Comparison of ENCODE assay signal across 9 cellular contexts in the genomic region with DNA sequence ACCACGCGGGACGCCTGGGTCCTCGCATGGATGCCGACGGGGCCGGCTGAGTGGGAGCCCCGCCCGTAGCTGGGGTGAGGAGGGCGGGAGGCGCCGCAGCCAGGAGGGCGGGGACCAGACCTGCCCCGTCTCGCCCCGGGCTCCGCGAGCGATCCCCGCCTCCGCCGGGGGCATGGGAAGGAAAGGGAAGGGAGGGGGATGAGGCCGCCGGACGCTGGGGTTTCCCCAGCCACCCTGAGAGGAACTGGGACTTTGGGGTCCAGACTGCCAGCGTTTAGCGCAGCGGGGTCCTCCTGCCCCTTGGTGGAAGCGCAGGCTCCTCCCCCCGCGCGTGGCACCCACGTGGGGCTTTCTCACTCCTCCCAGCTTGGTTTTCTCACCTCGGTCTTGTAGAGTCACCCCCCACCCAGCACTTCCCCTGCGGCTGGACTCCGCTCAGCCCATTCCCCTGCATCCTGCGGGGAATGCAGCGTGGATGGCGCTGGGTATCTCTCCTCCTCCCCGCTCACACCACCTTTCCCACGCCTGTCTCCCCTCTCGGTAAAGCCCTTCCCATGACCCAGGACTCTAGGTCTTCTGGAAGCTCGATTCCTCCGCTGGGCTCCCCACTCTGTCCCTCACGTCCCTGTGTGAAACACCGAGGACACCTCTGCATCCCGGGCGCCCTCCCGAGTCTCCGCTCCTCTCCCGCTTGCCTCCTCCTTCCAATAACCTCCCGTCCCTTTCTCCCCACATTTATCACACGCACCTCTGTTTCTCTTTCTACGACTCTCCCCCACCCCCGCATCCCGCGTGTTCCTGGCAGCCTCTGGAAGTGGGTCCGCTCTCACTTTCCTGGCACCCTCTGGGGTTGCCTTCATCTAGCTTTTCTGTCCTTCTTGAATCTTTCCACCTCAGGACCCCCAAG. TPM values are rescaled to one million over a fixed set of nuclear protein-coding genes. Genes with fewer than 3 reads are reported as not detected.
DNase-seq lines count a peak whose midpoint lies in the region; ATAC-seq lines count a peak whose summit lies in the region.
"Had no signal": no experiment of that assay in that cellular context is flagged by ENCODE, and none has a peak within 500 bp of the region (broad histone marks: within the 10 kb centered on the region; RNA-seq: fewer than 3 reads in every experiment).

No MANE protein-coding gene starts in this region.

- H2BK5ac ChIP-seq in mesenchymal stem cell (ENCODE audit: low read depth, low read length, poor library complexity, severe bottlenecking), result no peak overlapping the region

- H3K36me3 ChIP-seq in ectodermal cell (ENCODE audit: control insufficient read depth, insufficient read depth, low read length), result no peaks in the 10 kb centered on the region
- peaks cover 11 to 17% of the 10 kb centered on the region in 2 experiments for H3K36me3 ChIP-seq in mesenchymal stem cell (ENCODE audit: control insufficient read depth in 1 of 2, insufficient read depth in 2 of 2, low read depth in 1 of 2, low read length in 2 of 2)

- H4K91ac ChIP-seq in mesenchymal stem cell (ENCODE audit: low read length), result no peak overlapping the region

- H2BK15ac ChIP-seq in mesenchymal stem cell (ENCODE audit: low read depth, poor library complexity, severe bottlenecking), result no peak overlapping the region

- H3K9me3 ChIP-seq in ectodermal cell (ENCODE audit: control insufficient read depth, low read length), result no peaks in the 10 kb centered on the region
- H3K9me3 ChIP-seq in mesenchymal stem cell (ENCODE audit: control insufficient read depth, low read length), result no peaks in the 10 kb centered on the region

- H3K4ac ChIP-seq in mesenchymal stem cell (ENCODE audit: low read depth in 1 of 2, low read length in 2 of 2), result peak overlapping the region; percentile 2 to 40

- H3K4me3 ChIP-seq in ectodermal cell (ENCODE audit: insufficient read depth, low read depth, low read length) (peak overlapping the region; percentile 55), mesenchymal stem cell (ENCODE audit: insufficient read depth in 1 of 2, low read depth in 1 of 2, low read length in 2 of 2) (peak overlapping the region; percentile 84 to 99)

- H4K8ac ChIP-seq in mesenchymal stem cell (ENCODE audit: low read length), result no peak overlapping the region

- 1% methylated on average over 58 of the region's 58 CpGs for WGBS in ectodermal cell, 2 experiments
- under 1% methylated on average over 54 of the region's 58 CpGs for WGBS in mesenchymal stem cell

- peak overlapping the region; percentile 28 to 87 for H3K18ac ChIP-seq in mesenchymal stem cell (ENCODE audit: low read depth in 1 of 2, low read length in 2 of 2)

- H3K4me2 ChIP-seq in mesenchymal stem cell (ENCODE audit: low read length, poor library complexity, severe bottlenecking), result peak overlapping the region; percentile 98

- peaks cover 18% of the 10 kb centered on the region for H3K79me1 ChIP-seq in mesenchymal stem cell (replicated peaks; ENCODE audit: low read length, poor library complexity, severe bottlenecking)

- H2BK12ac ChIP-seq in mesenchymal stem cell (ENCODE audit: low read length in 2 of 2), result peak overlapping the region in 1 of 2 experiments; percentile 73

- H3K4me1 ChIP-seq in ectodermal cell (ENCODE audit: control insufficient read depth, insufficient read depth, low read length), result peaks cover 19% of the 10 kb centered on the region
- H3K4me1 ChIP-seq in mesenchymal stem cell (ENCODE audit: control insufficient read depth, insufficient read depth, low read depth, low read length), result peaks cover 14% of the 10 kb centered on the region

- no peak overlapping the region for H2BK120ac ChIP-seq in mesenchymal stem cell (ENCODE audit: low read depth, low read length)

- H3K14ac ChIP-seq in mesenchymal stem cell (ENCODE audit: low read length in 2 of 2), result peak overlapping the region in 1 of 2 experiments; percentile 96

- ATAC-seq in GM21381 (IDR thresholded peaks at IDR 0.05; ENCODE audit: unreplicated experiment), result peak; percentile 37

- no peak overlapping the region for H2AFZ ChIP-seq in mesenchymal stem cell (ENCODE audit: low read depth, low read length)

- H2AK5ac ChIP-seq in mesenchymal stem cell (ENCODE audit: low read length, severe bottlenecking), result no peak overlapping the region

- peak overlapping the region; percentile 90 for H3K9ac ChIP-seq in mesenchymal stem cell (ENCODE audit: low read length)

- H3K27me3 ChIP-seq in ectodermal cell (ENCODE audit: control insufficient read depth, insufficient read depth, low read length, poor library complexity, severe bottlenecking), result peaks cover 53% of the 10 kb centered on the region
- H3K27me3 ChIP-seq in mesenchymal stem cell (ENCODE audit: control insufficient read depth in 1 of 2, insufficient read depth in 1 of 2, low read length in 2 of 2), result no peaks in the 10 kb centered on the region

- DNase-seq in CMK (ENCODE audit: low read depth) (peak; percentile 91), M059J (ENCODE audit: low read depth) (peak; percentile 55), mesenchymal stem cell (peak; percentile 75), DMS153 (lab: John Stamatoyannopoulos, UW) (no peak)
- DNase-seq in activated CD4-positive, alpha-beta T cell treated with anti-CD3 and anti-CD28 coated beads, Interleukin-2, amount 50 U/mL, for 4 hours, result peak; percentile 80
- peak; percentile 67 for DNase-seq in stimulated activated CD8-positive, alpha-beta memory T cell treated with anti-CD3 and anti-CD28 coated beads, Interleukin-15, amount 100 ng/mL, for 24 hours (ENCODE audit: low read depth)

- H3K23ac ChIP-seq in mesenchymal stem cell (ENCODE audit: low read length in 2 of 2), result peak overlapping the region in 1 of 2 experiments; percentile 99

- H3K27ac ChIP-seq in ectodermal cell (ENCODE audit: insufficient read depth, low read depth, low read length, poor library complexity, severe bottlenecking) (no peak overlapping the region), mesenchymal stem cell (ENCODE audit: low read length, poor library complexity, severe bottlenecking) (peak overlapping the region; percentile 19)
- H3K27ac ChIP-seq: VCaP had no signal

RNA-seq across cellular contexts. Expression of gene TGFB1, which starts 2.1 kb away (rescaled TPM):
- total RNA-seq in M059J (2014; rRNA removed; shearing (Covaris generic)), result 10.1 and 22.9 TPM in 2 replicates
- 3.5 TPM for polyA plus RNA-seq in ectodermal cell (2013, experiment 1 of 4)
- polyA plus RNA-seq in ectodermal cell (2013, experiment 2 of 4), result 3.5 TPM
- polyA plus RNA-seq in ectodermal cell (2013, experiment 3 of 4), result 4.2 TPM
- 4.0 TPM for polyA plus RNA-seq in ectodermal cell (2013, experiment 4 of 4)
- 208 TPM for polyA plus RNA-seq in mesenchymal stem cell (2013, experiment 1 of 2)
- 203 TPM for polyA plus RNA-seq in mesenchymal stem cell (2013, experiment 2 of 2)

RNA-seq across cellular contexts. Expression of gene B9D2, which starts 12.4 kb away (rescaled TPM):
- 8.2 and 9.9 TPM in 2 replicates for total RNA-seq in M059J (2014; rRNA removed; shearing (Covaris generic))
- polyA plus RNA-seq in ectodermal cell (2013, experiment 1 of 4), result 7.6 TPM
- 6.5 TPM for polyA plus RNA-seq in ectodermal cell (2013, experiment 2 of 4)
- 8.8 TPM for polyA plus RNA-seq in ectodermal cell (2013, experiment 3 of 4)
- 8.3 TPM for polyA plus RNA-seq in ectodermal cell (2013, experiment 4 of 4)
- 4.2 TPM for polyA plus RNA-seq in mesenchymal stem cell (2013, experiment 1 of 2)
- polyA plus RNA-seq in mesenchymal stem cell (2013, experiment 2 of 2), result 4.5 TPM

RNA-seq across cellular contexts. Expression of gene TMEM91, which starts 24.7 kb away (rescaled TPM):
- 0.17 and 2.4 TPM in 2 replicates for total RNA-seq in M059J (2014; rRNA removed; shearing (Covaris generic))
- polyA plus RNA-seq in ectodermal cell (2013, experiment 1 of 4), result 9.2 TPM
- 8.5 TPM for polyA plus RNA-seq in ectodermal cell (2013, experiment 2 of 4)
- polyA plus RNA-seq in ectodermal cell (2013, experiment 3 of 4), result 8.9 TPM
- polyA plus RNA-seq in ectodermal cell (2013, experiment 4 of 4), result 9.7 TPM
- 6.4 TPM for polyA plus RNA-seq in mesenchymal stem cell (2013, experiment 1 of 2)
- polyA plus RNA-seq in mesenchymal stem cell (2013, experiment 2 of 2), result 6.8 TPM

RNA-seq across cellular contexts. Expression of gene CCDC97, which starts 41.6 kb away (rescaled TPM):
- total RNA-seq in M059J (2014; rRNA removed; shearing (Covaris generic)), result 5.6 and 7.2 TPM in 2 replicates
- 37.0 TPM for polyA plus RNA-seq in ectodermal cell (2013, experiment 1 of 4)
- 46.9 TPM for polyA plus RNA-seq in ectodermal cell (2013, experiment 2 of 4)
- polyA plus RNA-seq in ectodermal cell (2013, experiment 3 of 4), result 32.0 TPM
- 35.4 TPM for polyA plus RNA-seq in ectodermal cell (2013, experiment 4 of 4)
- polyA plus RNA-seq in mesenchymal stem cell (2013, experiment 1 of 2), result 15.9 TPM
- 16.0 TPM for polyA plus RNA-seq in mesenchymal stem cell (2013, experiment 2 of 2)

RNA-seq across cellular contexts. Expression of gene EXOSC5, which starts 45.6 kb away (rescaled TPM):
- total RNA-seq in M059J (2014; rRNA removed; shearing (Covaris generic)), result 25.2 and 28.5 TPM in 2 replicates
- 26.3 TPM for polyA plus RNA-seq in ectodermal cell (2013, experiment 1 of 4)
- polyA plus RNA-seq in ectodermal cell (2013, experiment 2 of 4), result 21.0 TPM
- polyA plus RNA-seq in ectodermal cell (2013, experiment 3 of 4), result 21.3 TPM
- 22.0 TPM for polyA plus RNA-seq in ectodermal cell (2013, experiment 4 of 4)
- polyA plus RNA-seq in mesenchymal stem cell (2013, experiment 1 of 2), result 5.7 TPM
- 5.3 TPM for polyA plus RNA-seq in mesenchymal stem cell (2013, experiment 2 of 2)
